ENCODE assay signal across 18 cellular contexts in the genomic region with DNA sequence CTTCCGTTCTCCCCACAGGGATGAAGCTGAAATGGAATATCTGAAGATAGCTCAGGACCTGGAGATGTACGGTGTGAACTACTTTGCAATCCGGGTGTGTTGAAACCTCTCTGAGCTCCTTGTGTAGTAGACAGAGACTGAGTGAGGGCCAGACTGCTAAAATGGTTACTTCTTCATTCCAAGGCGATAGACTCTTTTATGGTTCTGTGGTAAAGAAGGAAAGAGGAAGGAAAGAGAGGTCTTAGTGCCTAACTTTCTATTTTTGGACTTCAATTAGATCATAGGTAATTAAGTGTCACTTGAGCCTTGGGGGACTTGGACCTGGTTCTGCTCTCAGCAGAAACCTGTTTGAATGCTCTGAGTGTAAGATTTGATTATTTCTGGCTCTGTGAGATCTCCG. TPM values are rescaled to one million over a fixed set of nuclear protein-coding genes. Genes with fewer than 3 reads are reported as not detected.
A peak's percentile ranks its signal among the peaks of the same experiment; 100 is the strongest.
DNase-seq lines count a peak whose midpoint lies in the region; ATAC-seq and TF ChIP-seq lines count a peak whose summit lies in the region.
"Had no signal": no experiment of that assay in that cellular context is flagged by ENCODE, and none has a peak within 500 bp of the region (broad histone marks: within the 10 kb centered on the region; RNA-seq: fewer than 3 reads in every experiment).

No MANE protein-coding gene starts in this region.

- no peaks in the 10 kb centered on the region for H3K36me3 ChIP-seq in breast epithelium
- H3K36me3 ChIP-seq in mammary epithelial cell (ENCODE audit: insufficient read depth, low read length): peaks cover 31% of the 10 kb centered on the region
- H3K36me3 ChIP-seq in stomach: peaks cover 12 to 88% (median 79%) of the 10 kb centered on the region in 4 donors
- peaks cover 38 to 48% of the 10 kb centered on the region in 2 experiments for H3K36me3 ChIP-seq in SK-N-SH (replicated peaks in 1 of 2; ENCODE audit: control insufficient read depth in 1 of 2, insufficient read depth in 2 of 2, low read length in 1 of 2)
- H3K36me3 ChIP-seq: prostate gland had no signal

- dilution Hi-C loops in mammary epithelial cell (cut with HindIII; ENCODE audit: low sequenced_read_pairs): no loop called here

- no peak for TF ChIP-seq EP300 in stomach (IDR thresholded peaks at IDR 0.05)
- no peak for TF ChIP-seq EP300 in SK-N-SH (IDR thresholded peaks at IDR 0.05; ENCODE audit: borderline replicate concordance in 1 of 2, low read depth in 1 of 2, low read length in 1 of 2)

- no peaks in the 10 kb centered on the region for H3K27me3 ChIP-seq in breast epithelium
- H3K27me3 ChIP-seq in mammary epithelial cell (ENCODE audit: insufficient read depth, low read length): no peaks in the 10 kb centered on the region
- H3K27me3 ChIP-seq in stomach: no peaks in the 10 kb centered on the region
- no peaks in the 10 kb centered on the region for H3K27me3 ChIP-seq in SK-N-SH (ENCODE audit: insufficient read depth)
- H3K27me3 ChIP-seq: tibial nerve had no signal

- H3K9ac ChIP-seq in mammary epithelial cell (ENCODE audit: insufficient read depth, low read length) (no peak overlapping the region), SK-N-SH (no peak overlapping the region)

- DNase-seq in breast epithelium (ENCODE audit: low spot score in 2 of 2): no peak
- DNase-seq in mammary epithelial cell: no peak
- DNase-seq in SKM-1 (lab: John Stamatoyannopoulos, UW; ENCODE audit: unreplicated experiment): peak; percentile 98
- DNase-seq in medulla oblongata (ENCODE audit: extremely low spot score): peak; percentile 78
- no peak for DNase-seq in NCI-H2029 (lab: John Stamatoyannopoulos, UW)
- no peak for DNase-seq in stomach
- DNase-seq in SK-N-SH: no peak
- DNase-seq: activated B cell treated with CpG ODN at 0.5 μM for 24 hours; activated effector memory CD4-positive, alpha-beta T cell treated with Interleukin-2 at 50 U/mL for 16 hours; NCI-H2081; NCI-H526; T-helper 1 cell had no signal

- in situ Hi-C loops in mammary epithelial cell (cut with MboI; ENCODE audit: low sequenced_read_pairs in 2 of 2): no loop called here

- H3K79me2 ChIP-seq in mammary epithelial cell (ENCODE audit: insufficient read depth, low read length) (no peaks in the 10 kb centered on the region), SK-N-SH (ENCODE audit: insufficient read depth) (no peaks in the 10 kb centered on the region)

- H3K4me1 ChIP-seq in breast epithelium: peaks cover 0 to 4% of the 10 kb centered on the region in 2 donors
- H3K4me1 ChIP-seq in mammary epithelial cell (ENCODE audit: insufficient read depth, low read length): peaks cover 27% of the 10 kb centered on the region
- H3K4me1 ChIP-seq in stomach: peaks cover 0 to 8% (median 0%) of the 10 kb centered on the region in 4 donors
- no peaks in the 10 kb centered on the region; a peak in 1 of 4 replicates for H3K4me1 ChIP-seq in SK-N-SH (ENCODE audit: control insufficient read depth in 1 of 2, insufficient read depth in 2 of 2, low read depth in 1 of 2, low read length in 1 of 2)
- H3K4me1 ChIP-seq: prostate gland, tibial nerve had no signal

- H3K9me2 ChIP-seq in SK-N-SH: no peaks in the 10 kb centered on the region

- H4K20me1 ChIP-seq in mammary epithelial cell (ENCODE audit: insufficient read depth, low read length) (no peaks in the 10 kb centered on the region), SK-N-SH (ENCODE audit: insufficient read depth) (no peaks in the 10 kb centered on the region)

- TF ChIP-seq POLR2A in breast epithelium (IDR thresholded peaks at IDR 0.05) (no peak), stomach (IDR thresholded peaks at IDR 0.05) (no peak)

- H3K27ac ChIP-seq in breast epithelium: peak overlapping the region; percentile 60 to 65
- no peak overlapping the region for H3K27ac ChIP-seq in mammary epithelial cell (ENCODE audit: insufficient read depth, low read depth, low read length)
- no peak overlapping the region for H3K27ac ChIP-seq in stomach
- H3K27ac ChIP-seq in SK-N-SH (ENCODE audit: low read depth in 2 of 2, low read length in 1 of 2): no peak overlapping the region
- H3K27ac ChIP-seq: prostate gland, tibial nerve had no signal

- BruUV-seq in mammary epithelial cell (replicated peaks; lab: Mats Ljungman, UMichigan): no TSS peak

- CTCF ChIA-PET in mammary epithelial cell (lab: Charles Lee; ENCODE audit: low non-redundant PET): no interaction called here
- CTCF ChIA-PET in SK-N-SH (lab: Yijun Ruan, JAX): interaction anchor here (0.7 to 1.3 kb wide), 5 partner anchors 22 to 430 kb away, joined by 3 to 4 read pairs (median 3); no protein-coding TSS in a partner anchor

- POLR2A ChIA-PET in SK-N-SH (lab: Yijun Ruan, JAX): no interaction called here

- TF ChIP-seq CTCF in breast epithelium (IDR thresholded peaks at IDR 0.05): no peak
- TF ChIP-seq CTCF in mammary epithelial cell (conservative IDR thresholded peaks at IDR 0.05 in 1 of 2, IDR thresholded peaks at IDR 0.05 in 1 of 2; ENCODE audit: extremely low read depth in 1 of 2, insufficient read depth in 1 of 2, low read depth in 1 of 2, low read length in 2 of 2): no peak
- no peak for TF ChIP-seq CTCF in stomach (IDR thresholded peaks at IDR 0.05)
- no peak for TF ChIP-seq CTCF in SK-N-SH (IDR thresholded peaks at IDR 0.05)

- ATAC-seq in HG03521 (IDR thresholded peaks at IDR 0.05; ENCODE audit: unreplicated experiment): no peak
- ATAC-seq: GM12878; left lobe of liver; stimulated activated effector memory CD8-positive, alpha-beta T cell treated with anti-CD3 and anti-CD28 coated beads, Interleukin-12 subunit alpha, Interleukin-12 subunit beta, amount 100 ng/mL, for 72 hours had no signal

- H3K4me3 ChIP-seq in breast epithelium (no peak overlapping the region), mammary epithelial cell (replicated peaks in 1 of 3; ENCODE audit: insufficient read depth in 1 of 3, low read depth in 2 of 3, low read length in 3 of 3) (no peak overlapping the region), stomach (no peak overlapping the region), SK-N-SH (ENCODE audit: low read depth in 2 of 2, low read length in 1 of 2) (no peak overlapping the region)
- H3K4me3 ChIP-seq: GM12878, prostate gland, tibial nerve had no signal

- intact Hi-C loops in breast epithelium (cut with DNase I; ENCODE audit: low total_unique reads): no loop called here
- intact Hi-C loops in mammary epithelial cell (cut with micrococcal nuclease): no loop called here
- intact Hi-C loops in stomach (cut with DNase I; ENCODE audit: low total_unique reads): no loop called here

- H3F3A ChIP-seq in SK-N-SH (replicated peaks; ENCODE audit: insufficient read depth): no peaks in the 10 kb centered on the region

- WGBS in mammary epithelial cell (ENCODE audit: low coverage, missing lambda C conversion rate): 55% methylated on average over 4 of the region's 5 CpGs
- WGBS in stomach, 5 donors: 83 to 92% (median 86%) methylated on average over 5 of the region's 5 CpGs
- WGBS in SK-N-SH (ENCODE audit: low lambda C conversion rate): 91% methylated on average over 5 of the region's 5 CpGs

- no peak overlapping the region for H3K4me2 ChIP-seq in mammary epithelial cell (ENCODE audit: insufficient read depth, low read depth, low read length)
- H3K4me2 ChIP-seq in SK-N-SH: no peak overlapping the region

- no peak overlapping the region for H2AFZ ChIP-seq in mammary epithelial cell (ENCODE audit: low read depth, low read length)
- H2AFZ ChIP-seq in SK-N-SH (ENCODE audit: low read depth): no peak overlapping the region

- no peaks in the 10 kb centered on the region for H3K9me3 ChIP-seq in breast epithelium
- H3K9me3 ChIP-seq in mammary epithelial cell (replicated peaks; ENCODE audit: insufficient read depth, low read length): no peaks in the 10 kb centered on the region
- H3K9me3 ChIP-seq in stomach: no peaks in the 10 kb centered on the region
- H3K9me3 ChIP-seq in SK-N-SH: no peaks in the 10 kb centered on the region
- H3K9me3 ChIP-seq: prostate gland, tibial nerve had no signal

- TF ChIP-seq RAD21 in SK-N-SH (IDR thresholded peaks at IDR 0.05; ENCODE audit: low read length): no peak

TF ChIP-seq in SK-N-SH, 30 proteins besides CTCF, POLR2A, EP300 and RAD21:
- TF ChIP-seq, protein P1, sequence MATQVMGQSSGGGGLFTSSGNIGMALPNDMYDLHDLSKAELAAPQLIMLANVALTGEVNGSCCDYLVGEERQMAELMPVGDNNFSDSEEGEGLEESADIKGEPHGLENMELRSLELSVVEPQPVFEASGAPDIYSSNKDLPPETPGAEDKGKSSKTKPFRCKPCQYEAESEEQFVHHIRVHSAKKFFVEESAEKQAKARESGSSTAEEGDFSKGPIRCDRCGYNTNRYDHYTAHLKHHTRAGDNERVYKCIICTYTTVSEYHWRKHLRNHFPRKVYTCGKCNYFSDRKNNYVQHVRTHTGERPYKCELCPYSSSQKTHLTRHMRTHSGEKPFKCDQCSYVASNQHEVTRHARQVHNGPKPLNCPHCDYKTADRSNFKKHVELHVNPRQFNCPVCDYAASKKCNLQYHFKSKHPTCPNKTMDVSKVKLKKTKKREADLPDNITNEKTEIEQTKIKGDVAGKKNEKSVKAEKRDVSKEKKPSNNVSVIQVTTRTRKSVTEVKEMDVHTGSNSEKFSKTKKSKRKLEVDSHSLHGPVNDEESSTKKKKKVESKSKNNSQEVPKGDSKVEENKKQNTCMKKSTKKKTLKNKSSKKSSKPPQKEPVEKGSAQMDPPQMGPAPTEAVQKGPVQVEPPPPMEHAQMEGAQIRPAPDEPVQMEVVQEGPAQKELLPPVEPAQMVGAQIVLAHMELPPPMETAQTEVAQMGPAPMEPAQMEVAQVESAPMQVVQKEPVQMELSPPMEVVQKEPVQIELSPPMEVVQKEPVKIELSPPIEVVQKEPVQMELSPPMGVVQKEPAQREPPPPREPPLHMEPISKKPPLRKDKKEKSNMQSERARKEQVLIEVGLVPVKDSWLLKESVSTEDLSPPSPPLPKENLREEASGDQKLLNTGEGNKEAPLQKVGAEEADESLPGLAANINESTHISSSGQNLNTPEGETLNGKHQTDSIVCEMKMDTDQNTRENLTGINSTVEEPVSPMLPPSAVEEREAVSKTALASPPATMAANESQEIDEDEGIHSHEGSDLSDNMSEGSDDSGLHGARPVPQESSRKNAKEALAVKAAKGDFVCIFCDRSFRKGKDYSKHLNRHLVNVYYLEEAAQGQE (IDR thresholded peaks at IDR 0.05; ENCODE audit: low read depth, low read length): no peak

RNA-seq across cellular contexts. Expression of a gene that starts 54.7 kb away (rescaled TPM):
- total RNA-seq in breast epithelium: 10 to 100 TPM; 21.1 to 36.1 (median 31.8) TPM
- 100 to 1,000 TPM in 1 of 2 donors, 10 to 100 TPM in 1; 95.2 to 138 TPM for total RNA-seq in mammary epithelial cell
- polyA plus RNA-seq in mammary epithelial cell: 58.3 TPM
- 140 TPM for polyA minus RNA-seq in mammary epithelial cell
- total RNA-seq in stomach: 10 to 100 TPM; 16.9 to 37.6 (median 20.3) TPM
- polyA plus RNA-seq in stomach: 1 to 10 TPM; 5.8 to 8.4 (median 8.3) TPM
- 43.8 and 44.1 TPM in 2 replicates for polyA plus RNA-seq in SK-N-SH (2012; rRNA removed)
- 43.2 and 47.6 TPM in 2 replicates for polyA plus RNA-seq in SK-N-SH (2012; cell fraction: cytosol; rRNA removed)
- polyA plus RNA-seq in SK-N-SH (2012; cell fraction: nucleus; rRNA removed): 25.8 and 32.0 TPM in 2 replicates

Comparison
In these comparisons a context has a peak if more than half of its experiments do, and no peak if none do; other contexts are left out.
1. H3K27ac ChIP-seq: peak in breast epithelium (2 of 2); none in mammary epithelial cell (single experiment), stomach (0 of 5) and SK-N-SH (0 of 2).
2. DNase-seq: peak in SKM-1 (single experiment) and medulla oblongata (single experiment); none in breast epithelium (0 of 2), mammary epithelial cell (single experiment), NCI-H2029 (single experiment), stomach (single experiment) and SK-N-SH (single experiment).